1 cellular context compared by ENCODE assay signal in the genomic region with DNA sequence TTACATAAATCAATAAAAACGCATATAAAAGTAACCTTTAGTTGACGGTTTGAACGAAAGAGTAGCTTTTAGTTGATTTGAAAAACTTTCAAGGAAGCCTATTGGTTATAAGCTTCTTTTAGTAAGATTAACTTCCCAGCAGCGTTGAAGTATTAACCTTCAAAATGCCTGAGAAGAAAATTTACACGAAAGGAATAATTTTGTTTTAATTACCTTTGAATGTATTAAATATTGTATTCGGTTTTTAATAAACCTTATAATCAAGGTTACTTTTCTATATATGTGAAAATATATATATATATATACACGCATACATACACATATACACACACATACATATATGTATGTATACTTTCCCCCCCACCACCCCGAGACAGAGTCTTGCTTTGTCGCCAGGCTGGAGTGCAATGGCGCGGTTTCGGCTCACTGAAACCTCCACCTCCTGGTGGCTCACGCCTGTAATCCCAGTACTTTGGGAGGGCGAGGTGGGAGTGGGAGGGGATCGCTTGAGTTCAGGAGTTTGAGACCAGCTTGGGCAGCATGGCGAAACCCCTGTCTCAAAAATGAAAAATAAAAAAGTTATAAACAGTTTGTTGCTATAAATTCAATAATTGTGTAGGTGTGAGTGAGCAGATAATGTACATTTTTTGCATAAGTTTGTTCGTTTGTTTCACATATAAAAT.
TF ChIP-seq lines count a peak whose summit lies in the region.

No MANE protein-coding gene starts in this region.

TF ChIP-seq in K562, 482 proteins besides CTCF, POLR2A, EP300 and RAD21 (continued from another document):
- TF ChIP-seq, protein P1, sequence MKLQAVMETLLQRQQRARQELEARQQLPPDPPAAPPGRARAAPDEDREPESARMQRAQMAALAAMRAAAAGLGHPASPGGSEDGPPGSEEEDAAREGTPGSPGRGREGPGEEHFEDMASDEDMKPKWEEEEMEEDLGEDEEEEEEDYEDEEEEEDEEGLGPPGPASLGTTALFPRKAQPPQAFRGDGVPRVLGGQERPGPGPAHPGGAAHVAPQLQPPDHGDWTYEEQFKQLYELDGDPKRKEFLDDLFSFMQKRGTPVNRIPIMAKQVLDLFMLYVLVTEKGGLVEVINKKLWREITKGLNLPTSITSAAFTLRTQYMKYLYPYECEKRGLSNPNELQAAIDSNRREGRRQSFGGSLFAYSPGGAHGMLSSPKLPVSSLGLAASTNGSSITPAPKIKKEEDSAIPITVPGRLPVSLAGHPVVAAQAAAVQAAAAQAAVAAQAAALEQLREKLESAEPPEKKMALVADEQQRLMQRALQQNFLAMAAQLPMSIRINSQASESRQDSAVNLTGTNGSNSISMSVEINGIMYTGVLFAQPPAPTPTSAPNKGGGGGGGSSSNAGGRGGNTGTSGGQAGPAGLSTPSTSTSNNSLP (IDR thresholded peaks at IDR 0.05; ENCODE audit: borderline replicate concordance, low read depth, low read length) = no peak; the same call in 1 of the 2 replicates
- TF ChIP-seq HNRNPUL1 (IDR thresholded peaks at IDR 0.05; ENCODE audit: low read length) = no peak
- TF ChIP-seq FOXM1 (IDR thresholded peaks at IDR 0.05; ENCODE audit: low read depth) = peak; percentile 64
- no peak for TF ChIP-seq FOXM1 (CRISPR knock-in tag; IDR thresholded peaks at IDR 0.05; ENCODE audit: low read depth)
- TF ChIP-seq ZNF175 (CRISPR knock-in tag; IDR thresholded peaks at IDR 0.05; ENCODE audit: low read depth) = no peak
- TF ChIP-seq, protein P2, sequence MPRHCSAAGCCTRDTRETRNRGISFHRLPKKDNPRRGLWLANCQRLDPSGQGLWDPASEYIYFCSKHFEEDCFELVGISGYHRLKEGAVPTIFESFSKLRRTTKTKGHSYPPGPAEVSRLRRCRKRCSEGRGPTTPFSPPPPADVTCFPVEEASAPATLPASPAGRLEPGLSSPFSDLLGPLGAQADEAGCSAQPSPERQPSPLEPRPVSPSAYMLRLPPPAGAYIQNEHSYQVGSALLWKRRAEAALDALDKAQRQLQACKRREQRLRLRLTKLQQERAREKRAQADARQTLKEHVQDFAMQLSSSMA (CRISPR knock-in tag; IDR thresholded peaks at IDR 0.05) = no peak
- no peak for TF ChIP-seq MAX (CRISPR knock-in tag; IDR thresholded peaks at IDR 0.05)
- TF ChIP-seq MYNN (IDR thresholded peaks at IDR 0.05) = 0 out of 2 replicates have a peak, but pooled peaks have one; percentile 15
- TF ChIP-seq MYNN (CRISPR knock-in tag; IDR thresholded peaks at IDR 0.05) = no peak
- no peak for TF ChIP-seq ZNF217 (CRISPR knock-in tag; IDR thresholded peaks at IDR 0.05)
- TF ChIP-seq ZNF696 (CRISPR knock-in tag; conservative IDR thresholded peaks at IDR 0.05) = no peak
- TF ChIP-seq, protein P3, sequence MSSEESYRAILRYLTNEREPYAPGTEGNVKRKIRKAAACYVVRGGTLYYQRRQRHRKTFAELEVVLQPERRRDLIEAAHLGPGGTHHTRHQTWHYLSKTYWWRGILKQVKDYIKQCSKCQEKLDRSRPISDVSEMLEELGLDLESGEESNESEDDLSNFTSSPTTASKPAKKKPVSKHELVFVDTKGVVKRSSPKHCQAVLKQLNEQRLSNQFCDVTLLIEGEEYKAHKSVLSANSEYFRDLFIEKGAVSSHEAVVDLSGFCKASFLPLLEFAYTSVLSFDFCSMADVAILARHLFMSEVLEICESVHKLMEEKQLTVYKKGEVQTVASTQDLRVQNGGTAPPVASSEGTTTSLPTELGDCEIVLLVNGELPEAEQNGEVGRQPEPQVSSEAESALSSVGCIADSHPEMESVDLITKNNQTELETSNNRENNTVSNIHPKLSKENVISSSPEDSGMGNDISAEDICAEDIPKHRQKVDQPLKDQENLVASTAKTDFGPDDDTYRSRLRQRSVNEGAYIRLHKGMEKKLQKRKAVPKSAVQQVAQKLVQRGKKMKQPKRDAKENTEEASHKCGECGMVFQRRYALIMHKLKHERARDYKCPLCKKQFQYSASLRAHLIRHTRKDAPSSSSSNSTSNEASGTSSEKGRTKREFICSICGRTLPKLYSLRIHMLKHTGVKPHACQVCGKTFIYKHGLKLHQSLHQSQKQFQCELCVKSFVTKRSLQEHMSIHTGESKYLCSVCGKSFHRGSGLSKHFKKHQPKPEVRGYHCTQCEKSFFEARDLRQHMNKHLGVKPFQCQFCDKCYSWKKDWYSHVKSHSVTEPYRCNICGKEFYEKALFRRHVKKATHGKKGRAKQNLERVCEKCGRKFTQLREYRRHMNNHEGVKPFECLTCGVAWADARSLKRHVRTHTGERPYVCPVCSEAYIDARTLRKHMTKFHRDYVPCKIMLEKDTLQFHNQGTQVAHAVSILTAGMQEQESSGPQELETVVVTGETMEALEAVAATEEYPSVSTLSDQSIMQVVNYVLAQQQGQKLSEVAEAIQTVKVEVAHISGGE (CRISPR knock-in tag; IDR thresholded peaks at IDR 0.05) = no peak
- no peak for TF ChIP-seq CHD2 (IDR thresholded peaks at IDR 0.05; ENCODE audit: low read depth, low read length)
- 0 out of 2 replicates have a peak, but pooled peaks have one; percentile 20 for TF ChIP-seq CUX1 (CRISPR knock-in tag; IDR thresholded peaks at IDR 0.05)
- no peak for TF ChIP-seq HMG20A (CRISPR knock-in tag; conservative IDR thresholded peaks at IDR 0.05)
- TF ChIP-seq TRIM28 (IDR thresholded peaks at IDR 0.05) = no peak
- TF ChIP-seq SMAD3 (CRISPR knock-in tag; conservative IDR thresholded peaks at IDR 0.05) = no peak; the same call in 1 of the 2 replicates
- no peak for TF ChIP-seq RFX7 (CRISPR knock-in tag; IDR thresholded peaks at IDR 0.05)
- peak; percentile 92 for TF ChIP-seq ZBTB7A (IDR thresholded peaks at IDR 0.05; ENCODE audit: borderline replicate concordance, control insufficient read depth, low read depth, low read length)
- no peak for TF ChIP-seq RBM17 (IDR thresholded peaks at IDR 0.05; ENCODE audit: borderline replicate concordance, low read depth, low read length)
- TF ChIP-seq IFI16 (CRISPR knock-in tag; IDR thresholded peaks at IDR 0.05) = no peak
- TF ChIP-seq NUFIP1 (IDR thresholded peaks at IDR 0.05; ENCODE audit: partially characterized antibody) = no peak
- TF ChIP-seq RAD51 (IDR thresholded peaks at IDR 0.05; ENCODE audit: borderline replicate concordance, low read depth) = no peak
- no peak for TF ChIP-seq KAT2B (IDR thresholded peaks at IDR 0.05; ENCODE audit: low read depth, low read length)
- TF ChIP-seq CBFA2T3 (IDR thresholded peaks at IDR 0.05) = no peak
- no peak for TF ChIP-seq ERF (CRISPR knock-in tag; IDR thresholded peaks at IDR 0.05)
- TF ChIP-seq ZNF778 (CRISPR knock-in tag; IDR thresholded peaks at IDR 0.05) = no peak
TF ChIP-seq in K562: peak in this region for 80.
